In genomic region chr16:64687089-64687488, GRCh38 we compare ENCODE assay signal across 24 cellular contexts.
"Had no signal": no experiment of that assay in that cellular context is flagged by ENCODE, and none has a peak within 500 bp of the region (broad histone marks: within the 10 kb centered on the region; RNA-seq: fewer than 3 reads in every experiment).

No MANE protein-coding gene starts in this region.

- H3K27me3 Mint-ChIP-seq: effector memory CD8-positive, alpha-beta T cell had no signal

- H3K27me3 ChIP-seq: dorsolateral prefrontal cortex, esophagus squamous epithelium, gastrocnemius medialis, heart right ventricle, left lung had no signal

- ATAC-seq: effector memory CD8-positive, alpha-beta T cell; esophagus mucosa; gastrocnemius medialis; heart right ventricle; left cardiac atrium; left lung; left ventricle myocardium superior; lower lobe of right lung; mucosa of descending colon had no signal

- H3K4me1 ChIP-seq: esophagus squamous epithelium, gastrocnemius medialis, heart right ventricle, left lung, lower lobe of right lung had no signal

- H3K36me3 ChIP-seq: esophagus squamous epithelium, gastrocnemius medialis, heart right ventricle, left lung, lower lobe of right lung had no signal

- DNase-seq: dermis blood vessel endothelial cell; dorsolateral prefrontal cortex; effector CD4-positive, alpha-beta T cell; effector memory CD8-positive, alpha-beta T cell; endodermal cell; erythroblast; esophagus squamous epithelium; foreskin fibroblast; foreskin melanocyte; gastrocnemius medialis; glutamatergic neuron; head of caudate nucleus; heart right ventricle; hippocampal formation; left cardiac atrium; left lung; left ventricle myocardium superior; lower lobe of right lung; mesenchymal stem cell; mucosa of descending colon had no signal

- H3K36me3 Mint-ChIP-seq: mesothelial cell of epicardium had no signal

- H3K9me3 ChIP-seq: esophagus squamous epithelium, gastrocnemius medialis, heart right ventricle, lower lobe of right lung, mucosa of descending colon had no signal

- H3K4me3 Mint-ChIP-seq: effector memory CD8-positive, alpha-beta T cell; endodermal cell; mesothelial cell of epicardium had no signal

- H3K4me3 ChIP-seq: coronary artery, dorsolateral prefrontal cortex, esophagus squamous epithelium, gastrocnemius medialis, heart right ventricle, left lung, lower lobe of right lung, mucosa of descending colon had no signal

- H3K27ac ChIP-seq: coronary artery, dorsolateral prefrontal cortex, epithelial cell of prostate, esophagus squamous epithelium, gastrocnemius medialis, heart right ventricle, left lung, lower lobe of right lung had no signal
